ENCODE assay signal across 31 cellular contexts in genomic region chr9:17852108-17852507, GRCh38.
"Had no signal": no experiment of that assay in that cellular context is flagged by ENCODE, and none has a peak within 500 bp of the region (broad histone marks: within the 10 kb centered on the region; RNA-seq: fewer than 3 reads in every experiment).

No MANE protein-coding gene starts in this region.

- H3K36me3 Mint-ChIP-seq: immature natural killer cell; mesothelial cell of epicardium; naive B cell; natural killer cell; neural progenitor cell; stimulated activated naive B cell treated with anti-CD40 and anti-IgM and Interleukin-4, amounts not matched to agents 10 μg/mL and 1 μg/mL and 100 μg/mL, for 72 hours had no signal

- H3K27ac ChIP-seq: left lung, lower lobe of right lung, neural progenitor cell, neutrophil, parathyroid adenoma, psoas muscle, right atrium auricular region, right lobe of liver, stomach, testis, thyroid gland, transverse colon, upper lobe of left lung, vagina had no signal

- H3K9me3 ChIP-seq: left lung, lower lobe of right lung, neutrophil, psoas muscle, right atrium auricular region, right lobe of liver, stomach, testis, thyroid gland, transverse colon, upper lobe of left lung, vagina had no signal

- ATAC-seq: left colon; left lung; lower lobe of right lung; natural killer cell; psoas muscle; right lobe of liver; stimulated activated naive B cell treated with anti-CD40 and anti-IgM and Interleukin-4, amounts not matched to agents 10 μg/mL and 1 μg/mL and 100 μg/mL, for 72 hours; stimulated activated naive CD8-positive, alpha-beta T cell treated with anti-CD3 and anti-CD28 coated beads, Interleukin-15, Interleukin-2, amounts not matched to agents 100 U/mL and 50 U/mL, for 24 hours had no signal

- H3K4me2 ChIP-seq: neural progenitor cell, smooth muscle cell had no signal

- H3K4me1 ChIP-seq: left lung, lower lobe of right lung, parathyroid adenoma, psoas muscle, right atrium auricular region, right lobe of liver, stomach, testis, thyroid gland, transverse colon, upper lobe of left lung, vagina had no signal

- H3K4me3 Mint-ChIP-seq: immature natural killer cell; mesothelial cell of epicardium; naive B cell; natural killer cell; nephron progenitor cell; neural progenitor cell; stimulated activated naive B cell treated with anti-CD40 and anti-IgM and Interleukin-4, amounts not matched to agents 10 μg/mL and 1 μg/mL and 100 μg/mL, for 72 hours had no signal

- H3K27me3 ChIP-seq: left lung, neural progenitor cell, neutrophil, right atrium auricular region, right lobe of liver, stomach, testis, thyroid gland, transverse colon, upper lobe of left lung, vagina had no signal

- H3K36me3 ChIP-seq: left lung, lower lobe of right lung, neural progenitor cell, neutrophil, right atrium auricular region, right lobe of liver, stomach, thyroid gland, transverse colon, upper lobe of left lung, vagina had no signal

- H3K79me2 ChIP-seq: parathyroid adenoma had no signal

- H3K27ac Mint-ChIP-seq: immature natural killer cell; mesothelial cell of epicardium; naive B cell; natural killer cell; nephron progenitor cell; neural progenitor cell; stimulated activated naive B cell treated with anti-CD40 and anti-IgM and Interleukin-4, amounts not matched to agents 10 μg/mL and 1 μg/mL and 100 μg/mL, for 72 hours had no signal

- H3K27me3 Mint-ChIP-seq: naive B cell; stimulated activated naive B cell treated with anti-CD40 and anti-IgM and Interleukin-4, amounts not matched to agents 10 μg/mL and 1 μg/mL and 100 μg/mL, for 72 hours had no signal

- H3K9me3 Mint-ChIP-seq: mesothelial cell of epicardium, nephron progenitor cell, neural progenitor cell had no signal

- H3K4me3 ChIP-seq: left lung, lower lobe of right lung, neural progenitor cell, psoas muscle, right atrium auricular region, right lobe of liver, smooth muscle cell, stomach, testis, thyroid gland, transverse colon, upper lobe of left lung, vagina had no signal

- H3K4me1 Mint-ChIP-seq: immature natural killer cell; mesothelial cell of epicardium; naive B cell; natural killer cell; stimulated activated naive B cell treated with anti-CD40 and anti-IgM and Interleukin-4, amounts not matched to agents 10 μg/mL and 1 μg/mL and 100 μg/mL, for 72 hours had no signal

- H2AFZ ChIP-seq: neural progenitor cell, parathyroid adenoma had no signal

- DNase-seq: immature natural killer cell; kidney; left colon; left lung; lower lobe of right lung; mammary epithelial cell; mesenchymal stem cell; naive B cell; natural killer cell; nephron progenitor cell; occipital lobe; psoas muscle; right lobe of liver; stimulated activated CD4-positive, alpha-beta T cell treated with anti-CD3 and anti-CD28 coated beads, Interleukin-1b, Interleukin-23, amount 100 ng/mL, for 48 hours; stimulated activated CD4-positive, alpha-beta T cell treated with anti-CD3 and anti-CD28 coated beads, Interleukin-2, amount 100 ng/mL, for 48 hours; stimulated activated CD4-positive, alpha-beta T cell treated with anti-CD3 and anti-CD28 coated beads, Interleukin-4, amount 100 ng/mL, for 4 hours; stimulated activated CD8-positive, alpha-beta memory T cell treated with anti-CD3 and anti-CD28 coated beads, Interleukin-4, amount 100 ng/mL, for 48 hours; stimulated activated naive B cell treated with anti-CD40 and anti-IgM and Interleukin-4, amounts not matched to agents 10 μg/mL and 1 μg/mL and 100 μg/mL, for 72 hours; stimulated activated naive CD8-positive, alpha-beta T cell treated with anti-CD3 and anti-CD28 coated beads, Interleukin-15, Interleukin-2, amounts not matched to agents 100 U/mL and 50 U/mL, for 24 hours; stomach; testis; thyroid gland; transverse colon; upper lobe of left lung had no signal
